In genomic region chr1:211473823-211474222, GRCh38 we compare ENCODE assay signal across 1 cellular context.
TF ChIP-seq lines count a peak whose summit lies in the region.

No MANE protein-coding gene starts in this region.

TF ChIP-seq in K562, 482 proteins besides CTCF, POLR2A, EP300 and RAD21:
- no peak for TF ChIP-seq ATF4 (CRISPR knock-in tag; IDR thresholded peaks at IDR 0.05)
- TF ChIP-seq ELF4 (CRISPR knock-in tag; IDR thresholded peaks at IDR 0.05): no peak
- no peak for TF ChIP-seq VEZF1 (CRISPR knock-in tag; IDR thresholded peaks at IDR 0.05)
- no peak for TF ChIP-seq ZBTB40 (IDR thresholded peaks at IDR 0.05)
- TF ChIP-seq ZBTB40 (CRISPR knock-in tag; IDR thresholded peaks at IDR 0.05): no peak
- TF ChIP-seq ZFX (CRISPR knock-in tag; IDR thresholded peaks at IDR 0.05): no peak
- TF ChIP-seq HDAC2 (IDR thresholded peaks at IDR 0.05): no peak
- no peak for TF ChIP-seq BRD9 (IDR thresholded peaks at IDR 0.05; ENCODE audit: low read depth, partially characterized antibody)
- 0 out of 2 replicates have a peak, but pooled peaks have one; percentile 18 for TF ChIP-seq ATF7 (IDR thresholded peaks at IDR 0.05)
- TF ChIP-seq PBX2 (CRISPR knock-in tag; IDR thresholded peaks at IDR 0.05; ENCODE audit: low read depth): no peak
- peak; percentile 59 for TF ChIP-seq PBX2 (tag; conservative IDR thresholded peaks at IDR 0.05; ENCODE audit: low read depth)
- TF ChIP-seq CREM (IDR thresholded peaks at IDR 0.05; ENCODE audit: low read depth): no peak
- no peak for TF ChIP-seq ZNF239 (CRISPR knock-in tag; IDR thresholded peaks at IDR 0.05)
- no peak for TF ChIP-seq PTBP1 (IDR thresholded peaks at IDR 0.05; ENCODE audit: low read depth, low read length)
- TF ChIP-seq MAX (CRISPR knock-in tag; IDR thresholded peaks at IDR 0.05): no peak
- no peak for TF ChIP-seq NEUROD1 (IDR thresholded peaks at IDR 0.05; ENCODE audit: borderline replicate concordance, low read depth, low read length, partially characterized antibody)
- TF ChIP-seq ATF1 (CRISPR knock-in tag; IDR thresholded peaks at IDR 0.05): no peak
- TF ChIP-seq ATF1 (tag; IDR thresholded peaks at IDR 0.05): 0 out of 2 replicates have a peak, but pooled peaks have one; percentile 24
- TF ChIP-seq ZNF24 (IDR thresholded peaks at IDR 0.05): no peak
- no peak for TF ChIP-seq MYBL2 (IDR thresholded peaks at IDR 0.05; ENCODE audit: low read depth)
- no peak for TF ChIP-seq MYBL2 (CRISPR knock-in tag; IDR thresholded peaks at IDR 0.05; ENCODE audit: borderline replicate concordance)
- TF ChIP-seq SP1 (CRISPR knock-in tag; IDR thresholded peaks at IDR 0.05): no peak
- TF ChIP-seq BCOR (IDR thresholded peaks at IDR 0.05): no peak
- no peak for TF ChIP-seq POLR2B (IDR thresholded peaks at IDR 0.05; ENCODE audit: low read depth, partially characterized antibody)
- TF ChIP-seq ZNF316 (IDR thresholded peaks at IDR 0.05): no peak
- no peak for TF ChIP-seq FOXP1 (CRISPR knock-in tag; IDR thresholded peaks at IDR 0.05)
- TF ChIP-seq MIER1 (IDR thresholded peaks at IDR 0.05; ENCODE audit: low read depth): no peak
- no peak for TF ChIP-seq ZC3H4 (CRISPR knock-in tag; IDR thresholded peaks at IDR 0.05; ENCODE audit: borderline replicate concordance)
- TF ChIP-seq NKRF (IDR thresholded peaks at IDR 0.05; ENCODE audit: borderline replicate concordance): no peak
- no peak for TF ChIP-seq ZNF232 (CRISPR knock-in tag; IDR thresholded peaks at IDR 0.05)
- TF ChIP-seq KLF1 (tag; IDR thresholded peaks at IDR 0.05): no peak
- no peak for TF ChIP-seq MTA1 (IDR thresholded peaks at IDR 0.05; ENCODE audit: borderline replicate concordance)
- no peak for TF ChIP-seq ZNF184 (CRISPR knock-in tag; IDR thresholded peaks at IDR 0.05)
- no peak for TF ChIP-seq ETV6 (IDR thresholded peaks at IDR 0.05; ENCODE audit: borderline replicate concordance in 1 of 2, low read depth in 2 of 2, low read length in 1 of 2)
- no peak for TF ChIP-seq ETV6 (CRISPR knock-in tag; IDR thresholded peaks at IDR 0.05; ENCODE audit: borderline replicate concordance)
- peak; percentile 92 for TF ChIP-seq ZKSCAN1 (IDR thresholded peaks at IDR 0.05; ENCODE audit: low read depth, low read length)
